Comparison of ENCODE assay signal across 9 cellular contexts in genomic region chr2:207926133-207927076, GRCh38.
DNase-seq lines count a peak whose midpoint lies in the region; ATAC-seq lines count a peak whose summit lies in the region.
"Had no signal": no experiment of that assay in that cellular context is flagged by ENCODE, and none has a peak within 500 bp of the region (broad histone marks: within the 10 kb centered on the region; RNA-seq: fewer than 3 reads in every experiment).

No MANE protein-coding gene starts in this region.

- H3K27me3 Mint-ChIP-seq in activated naive CD8-positive, alpha-beta T cell treated with anti-CD3 and anti-CD28 coated beads, Interleukin-2, amount 50 U/mL, for 24 hours = no peaks in the 10 kb centered on the region

- no peak overlapping the region for H3K27ac Mint-ChIP-seq in activated naive CD8-positive, alpha-beta T cell treated with anti-CD3 and anti-CD28 coated beads, Interleukin-2, amount 50 U/mL, for 24 hours

- H3K4me3 ChIP-seq in skeletal muscle cell (ENCODE audit: low read depth, low read length) = no peak overlapping the region

- peaks cover 16% of the 10 kb centered on the region for H3K4me1 Mint-ChIP-seq in activated naive CD8-positive, alpha-beta T cell treated with anti-CD3 and anti-CD28 coated beads, Interleukin-2, amount 50 U/mL, for 24 hours

- peak; percentile 67 for DNase-seq in GM04504 (ENCODE audit: low read depth)
- DNase-seq in astrocyte of the hippocampus (ENCODE audit: low read depth, low spot score) = peak; percentile 72
- DNase-seq in iris pigment epithelial cell (ENCODE audit: low read depth) = peak; percentile 61
- DNase-seq in skeletal muscle cell (ENCODE audit: low read depth) = peak; percentile 83
- DNase-seq in stimulated activated CD4-positive, alpha-beta T cell treated with anti-CD3 and anti-CD28 coated beads, Interleukin-2, amount 100 ng/mL, for 48 hours = no peak
- no peak for DNase-seq in activated naive CD8-positive, alpha-beta T cell treated with anti-CD3 and anti-CD28 coated beads, Interleukin-2, amount 50 U/mL, for 24 hours
- DNase-seq in activated gamma-delta T cell (lab: John Stamatoyannopoulos, UW) = no peak
- DNase-seq: activated naive CD4-positive, alpha-beta T cell had no signal

- peaks cover 10% of the 10 kb centered on the region for H3K36me3 Mint-ChIP-seq in activated naive CD8-positive, alpha-beta T cell treated with anti-CD3 and anti-CD28 coated beads, Interleukin-2, amount 50 U/mL, for 24 hours (ENCODE audit: low read depth)

- H3K4me3 Mint-ChIP-seq in activated naive CD8-positive, alpha-beta T cell treated with anti-CD3 and anti-CD28 coated beads, Interleukin-2, amount 50 U/mL, for 24 hours = no peak overlapping the region

- no peaks in the 10 kb centered on the region for H3K9me3 Mint-ChIP-seq in activated naive CD8-positive, alpha-beta T cell treated with anti-CD3 and anti-CD28 coated beads, Interleukin-2, amount 50 U/mL, for 24 hours

- no peak for ATAC-seq in activated naive CD8-positive, alpha-beta T cell treated with anti-CD3 and anti-CD28 coated beads, Interleukin-2, amount 50 U/mL, for 24 hours
- ATAC-seq in HG03095 (IDR thresholded peaks at IDR 0.05; ENCODE audit: unreplicated experiment) = no peak

Comparison
In these comparisons a context has a peak if more than half of its experiments do, and no peak if none do; other contexts are left out.
1. DNase-seq: peak in GM04504 (single experiment), astrocyte of the hippocampus (single experiment), iris pigment epithelial cell (single experiment) and skeletal muscle cell (single experiment); none in stimulated activated CD4-positive, alpha-beta T cell treated with anti-CD3 and anti-CD28 coated beads, Interleukin-2, amount 100 ng/mL, for 48 hours (0 of 2), activated naive CD8-positive, alpha-beta T cell treated with anti-CD3 and anti-CD28 coated beads, Interleukin-2, amount 50 U/mL, for 24 hours (single experiment) and activated gamma-delta T cell (single experiment).